ENCODE assay signal across 8 cellular contexts in the genomic region with DNA sequence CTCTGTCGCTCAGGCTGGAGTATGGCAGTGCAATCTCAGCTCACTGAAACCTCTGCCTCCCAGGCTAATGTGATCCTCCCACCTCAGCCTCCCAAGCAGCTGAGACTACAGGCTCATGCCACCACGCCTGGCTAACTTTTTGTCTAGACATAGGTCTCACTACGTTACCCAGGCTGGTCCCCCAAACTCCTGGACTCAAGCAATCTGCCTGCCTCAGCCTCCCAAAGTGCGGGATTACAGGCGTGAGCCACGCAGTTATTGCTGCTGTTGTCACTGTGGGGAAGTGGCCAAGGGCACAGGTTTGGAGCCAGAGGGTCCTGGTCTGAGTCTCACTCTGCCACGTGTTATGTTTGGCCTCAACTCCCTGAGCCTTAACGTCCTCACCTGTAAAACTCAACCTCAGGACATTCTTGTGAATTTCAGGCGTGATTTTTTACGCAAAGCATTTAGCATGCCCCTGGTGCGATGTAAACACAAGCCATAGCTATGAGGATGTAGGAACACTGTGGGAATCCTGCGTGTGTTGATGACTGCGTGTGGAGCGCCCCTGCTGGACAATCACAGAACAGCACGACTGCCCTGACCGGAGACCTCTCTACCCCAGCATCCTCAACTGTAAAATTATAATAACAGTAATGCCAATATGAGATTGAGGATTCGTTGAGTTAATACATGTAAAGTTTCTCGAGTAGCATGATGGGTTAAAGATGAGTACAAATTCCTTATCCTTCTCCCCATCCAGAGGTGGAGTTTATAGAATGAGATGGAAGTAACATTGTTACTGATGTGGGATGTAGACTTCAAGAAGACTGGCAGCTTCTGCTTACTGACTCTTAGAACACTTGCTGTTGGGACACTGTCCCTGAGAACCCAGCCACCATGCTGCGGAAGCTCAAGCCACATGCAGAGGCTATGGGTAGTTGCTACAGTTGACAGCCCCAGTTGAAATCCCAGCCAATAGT. TPM values are rescaled to one million over a fixed set of nuclear protein-coding genes. Genes with fewer than 3 reads are reported as not detected.
A peak's percentile ranks its signal among the peaks of the same experiment; 100 is the strongest.
DNase-seq lines count a peak whose midpoint lies in the region; ATAC-seq, FAIRE-seq and TF ChIP-seq lines count a peak whose summit lies in the region.

No MANE protein-coding gene starts in this region.

- peaks cover 3% of the 10 kb centered on the region; the same call in 1 of the 2 replicates for H3K4me1 ChIP-seq in BE2C
- H3K4me1 ChIP-seq in liver (ENCODE audit: control insufficient read depth in 4 of 4, insufficient read depth in 4 of 4, low read length in 3 of 4), result no peaks in the 10 kb centered on the region

- peak in 1 of 2 donors; percentile 35 for TF ChIP-seq RAD21 in liver (IDR thresholded peaks at IDR 0.05)

- whole genome bisulfite sequencing in liver, result 28% methylated on average over 19 of the region's 19 CpGs

- H3K4me3 ChIP-seq in BE2C (ENCODE audit: low read depth, low read length) (no peak overlapping the region), WI38 (ENCODE audit: low read depth, low read length) (no peak overlapping the region), bronchial epithelial cell (ENCODE audit: low read depth, low read length) (no peak overlapping the region), liver (ENCODE audit: low read depth in 1 of 3, low read length in 3 of 3) (no peak overlapping the region)

- no peak for FAIRE-seq in bronchial epithelial cell (lab: Jason Lieb, UNC)

- H3K36me3 ChIP-seq in BE2C (no peaks in the 10 kb centered on the region), bronchial epithelial cell (ENCODE audit: control insufficient read depth, insufficient read depth, low read length) (no peaks in the 10 kb centered on the region), liver (ENCODE audit: control insufficient read depth in 4 of 4, insufficient read depth in 3 of 4, low read depth in 1 of 4, low read length in 3 of 4) (no peaks in the 10 kb centered on the region)

- ATAC-seq in GM21515 (IDR thresholded peaks at IDR 0.05; ENCODE audit: unreplicated experiment), result no peak

- TF ChIP-seq CTCF in BE2C (IDR thresholded peaks at IDR 0.05; ENCODE audit: low read depth, low read length) (peak; percentile 93), WI38 (IDR thresholded peaks at IDR 0.05; ENCODE audit: low read depth, low read length) (peak; percentile 99), bronchial epithelial cell (IDR thresholded peaks at IDR 0.05; ENCODE audit: insufficient read depth, low read length, severe bottlenecking) (peak; percentile 90), liver (IDR thresholded peaks at IDR 0.05; ENCODE audit: low read depth, low read length, missing input control) (peak; percentile 89)

- H3K27me3 ChIP-seq in BE2C, result no peaks in the 10 kb centered on the region
- no peaks in the 10 kb centered on the region for H3K27me3 ChIP-seq in bronchial epithelial cell (ENCODE audit: control insufficient read depth, insufficient read depth, low read length)
- no peaks in the 10 kb centered on the region for H3K27me3 ChIP-seq in liver (ENCODE audit: control insufficient read depth in 4 of 4, insufficient read depth in 4 of 4, low read length in 3 of 4)

- no peak overlapping the region for H3K9ac ChIP-seq in liver (ENCODE audit: low read depth in 1 of 2, low read length in 2 of 2)

- H3K27ac ChIP-seq in liver (ENCODE audit: low read depth in 1 of 2, low read length in 2 of 2), result no peak overlapping the region

- H3K9me3 ChIP-seq in BE2C (no peaks in the 10 kb centered on the region), liver (ENCODE audit: control insufficient read depth in 4 of 4, low read length in 3 of 4) (no peaks in the 10 kb centered on the region)

- DNase-seq in BE2C (peak; percentile 69), HT-29 (ENCODE audit: low spot score) (peak; percentile 80), bronchial epithelial cell (ENCODE audit: low read depth) (peak; percentile 28), GM19238 (ENCODE audit: insufficient read length, low spot score) (no peak)
- peak; percentile 30 to 60 for DNase-seq in stimulated activated CD8-positive, alpha-beta memory T cell treated with anti-CD3 and anti-CD28 coated beads, Interleukin-2, amount 100 ng/mL, for 48 hours (ENCODE audit: low read depth in 2 of 2)

TF ChIP-seq in liver, 16 proteins besides CTCF, POLR2A, EP300 and RAD21:
- TF ChIP-seq, protein P1, sequence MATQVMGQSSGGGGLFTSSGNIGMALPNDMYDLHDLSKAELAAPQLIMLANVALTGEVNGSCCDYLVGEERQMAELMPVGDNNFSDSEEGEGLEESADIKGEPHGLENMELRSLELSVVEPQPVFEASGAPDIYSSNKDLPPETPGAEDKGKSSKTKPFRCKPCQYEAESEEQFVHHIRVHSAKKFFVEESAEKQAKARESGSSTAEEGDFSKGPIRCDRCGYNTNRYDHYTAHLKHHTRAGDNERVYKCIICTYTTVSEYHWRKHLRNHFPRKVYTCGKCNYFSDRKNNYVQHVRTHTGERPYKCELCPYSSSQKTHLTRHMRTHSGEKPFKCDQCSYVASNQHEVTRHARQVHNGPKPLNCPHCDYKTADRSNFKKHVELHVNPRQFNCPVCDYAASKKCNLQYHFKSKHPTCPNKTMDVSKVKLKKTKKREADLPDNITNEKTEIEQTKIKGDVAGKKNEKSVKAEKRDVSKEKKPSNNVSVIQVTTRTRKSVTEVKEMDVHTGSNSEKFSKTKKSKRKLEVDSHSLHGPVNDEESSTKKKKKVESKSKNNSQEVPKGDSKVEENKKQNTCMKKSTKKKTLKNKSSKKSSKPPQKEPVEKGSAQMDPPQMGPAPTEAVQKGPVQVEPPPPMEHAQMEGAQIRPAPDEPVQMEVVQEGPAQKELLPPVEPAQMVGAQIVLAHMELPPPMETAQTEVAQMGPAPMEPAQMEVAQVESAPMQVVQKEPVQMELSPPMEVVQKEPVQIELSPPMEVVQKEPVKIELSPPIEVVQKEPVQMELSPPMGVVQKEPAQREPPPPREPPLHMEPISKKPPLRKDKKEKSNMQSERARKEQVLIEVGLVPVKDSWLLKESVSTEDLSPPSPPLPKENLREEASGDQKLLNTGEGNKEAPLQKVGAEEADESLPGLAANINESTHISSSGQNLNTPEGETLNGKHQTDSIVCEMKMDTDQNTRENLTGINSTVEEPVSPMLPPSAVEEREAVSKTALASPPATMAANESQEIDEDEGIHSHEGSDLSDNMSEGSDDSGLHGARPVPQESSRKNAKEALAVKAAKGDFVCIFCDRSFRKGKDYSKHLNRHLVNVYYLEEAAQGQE (IDR thresholded peaks at IDR 0.05), result no peak
- TF ChIP-seq FOXA1 (IDR thresholded peaks at IDR 0.05) (no peak), YY1 (IDR thresholded peaks at IDR 0.05) (no peak), EGR1 (IDR thresholded peaks at IDR 0.05; ENCODE audit: low read depth in 2 of 2) (no peak), TAF1 (conservative IDR thresholded peaks at IDR 0.05) (no peak), NR2F2 (IDR thresholded peaks at IDR 0.05) (no peak), JUND (IDR thresholded peaks at IDR 0.05) (no peak), HNF4G (IDR thresholded peaks at IDR 0.05) (no peak), ATF3 (IDR thresholded peaks at IDR 0.05) (no peak), GABPA (IDR thresholded peaks at IDR 0.05 in 1 of 2, conservative IDR thresholded peaks at IDR 0.05 in 1 of 2) (no peak), FOXA2 (IDR thresholded peaks at IDR 0.05) (no peak), HNF4A (conservative IDR thresholded peaks at IDR 0.05) (no peak), RXRA (IDR thresholded peaks at IDR 0.05) (no peak), SP1 (IDR thresholded peaks at IDR 0.05) (no peak)
- TF ChIP-seq, protein P2, sequence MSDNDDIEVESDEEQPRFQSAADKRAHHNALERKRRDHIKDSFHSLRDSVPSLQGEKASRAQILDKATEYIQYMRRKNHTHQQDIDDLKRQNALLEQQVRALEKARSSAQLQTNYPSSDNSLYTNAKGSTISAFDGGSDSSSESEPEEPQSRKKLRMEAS (IDR thresholded peaks at IDR 0.05), result no peak
- TF ChIP-seq, protein P3, sequence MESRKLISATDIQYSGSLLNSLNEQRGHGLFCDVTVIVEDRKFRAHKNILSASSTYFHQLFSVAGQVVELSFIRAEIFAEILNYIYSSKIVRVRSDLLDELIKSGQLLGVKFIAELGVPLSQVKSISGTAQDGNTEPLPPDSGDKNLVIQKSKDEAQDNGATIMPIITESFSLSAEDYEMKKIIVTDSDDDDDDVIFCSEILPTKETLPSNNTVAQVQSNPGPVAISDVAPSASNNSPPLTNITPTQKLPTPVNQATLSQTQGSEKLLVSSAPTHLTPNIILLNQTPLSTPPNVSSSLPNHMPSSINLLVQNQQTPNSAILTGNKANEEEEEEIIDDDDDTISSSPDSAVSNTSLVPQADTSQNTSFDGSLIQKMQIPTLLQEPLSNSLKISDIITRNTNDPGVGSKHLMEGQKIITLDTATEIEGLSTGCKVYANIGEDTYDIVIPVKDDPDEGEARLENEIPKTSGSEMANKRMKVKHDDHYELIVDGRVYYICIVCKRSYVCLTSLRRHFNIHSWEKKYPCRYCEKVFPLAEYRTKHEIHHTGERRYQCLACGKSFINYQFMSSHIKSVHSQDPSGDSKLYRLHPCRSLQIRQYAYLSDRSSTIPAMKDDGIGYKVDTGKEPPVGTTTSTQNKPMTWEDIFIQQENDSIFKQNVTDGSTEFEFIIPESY (IDR thresholded peaks at IDR 0.05), result no peak

RNA-seq across cellular contexts. Expression of gene PNMA8B, which starts 41.8 kb away (rescaled TPM):
- 0.40 TPM for polyA plus RNA-seq in BE2C (2012; ENCODE audit: insufficient read depth, insufficient read length, low read depth)
- not detected in 2 replicates for total RNA-seq in HT-29 (2014; rRNA removed; shearing (Covaris generic))
- total RNA-seq in bronchial epithelial cell, result under 0.01 TPM in 2 replicates
- total RNA-seq in liver, result under 1 TPM; 0.51 to 0.59 TPM
- under 1 TPM; 0.15 to 0.27 TPM for polyA plus RNA-seq in liver
